Comparison of ENCODE assay signal across 7 cellular contexts in the genomic region with DNA sequence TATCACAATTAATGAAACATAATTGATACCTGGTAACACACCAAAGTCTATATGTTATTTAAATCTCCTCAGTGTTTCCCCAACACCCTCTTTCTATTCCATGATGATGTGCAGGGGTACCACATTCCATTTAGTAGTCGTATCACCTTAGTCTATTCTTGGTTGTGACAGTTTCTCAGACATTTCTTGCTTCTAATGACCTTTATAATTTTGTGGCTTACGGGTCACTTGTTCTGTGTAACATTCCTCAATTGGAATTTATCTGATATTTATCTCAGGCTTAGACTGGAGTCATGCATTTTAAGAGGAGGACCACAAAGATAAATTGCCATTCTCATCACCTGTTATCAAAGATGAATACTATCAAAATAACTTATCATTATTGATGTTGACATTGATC.
"Had no signal": no experiment of that assay in that cellular context is flagged by ENCODE, and none has a peak within 500 bp of the region (broad histone marks: within the 10 kb centered on the region; RNA-seq: fewer than 3 reads in every experiment).

No MANE protein-coding gene starts in this region.

- H3K27ac ChIP-seq: GM23248, HL-60 had no signal

- H3K9me3 Mint-ChIP-seq: HFFc6 had no signal

- H3K4me3 ChIP-seq: GM23248, HAP-1 had no signal

- H2AFZ ChIP-seq: GM23248 had no signal

- H3K9me3 ChIP-seq: HAP-1 had no signal

- H3K4me3 Mint-ChIP-seq: HFFc6 had no signal

- H3K36me3 ChIP-seq: HAP-1 had no signal

- H3K9ac ChIP-seq: GM23248 had no signal

- H3K27ac Mint-ChIP-seq: HFFc6 had no signal

- DNase-seq: GM23248, GOT3, H7, HFFc6, IMR-90 had no signal
